ENCODE assay signal across 8 cellular contexts in genomic region chr18:48933578-48934399, GRCh38. TPM values are rescaled to one million over a fixed set of nuclear protein-coding genes. Genes with fewer than 3 reads are reported as not detected.
DNase-seq lines count a peak whose midpoint lies in the region; ATAC-seq, FAIRE-seq and TF ChIP-seq lines count a peak whose summit lies in the region.

No MANE protein-coding gene starts in this region.

- WGBS in HepG2 (ENCODE audit: low lambda C conversion rate) = 88% methylated on average over 14 of the region's 22 CpGs

- TF ChIP-seq CTCF in HepG2 (CRISPR knock-in tag; IDR thresholded peaks at IDR 0.05) (no peak), tibial artery (IDR thresholded peaks at IDR 0.05) (no peak), foreskin keratinocyte (conservative IDR thresholded peaks at IDR 0.05) (no peak)

- CTCF ChIA-PET in activated CD8-positive, alpha-beta memory T cell treated with anti-CD3 and anti-CD28 coated beads, Interleukin-2, amount 10 ng/mL, durations not matched to agents 7 days and 5 days (lab: Charles Lee) = interaction anchor here (0.7 to 1.2 kb wide), 5 partner anchors 14 to 156 kb away, joined by 3 to 4 read pairs (median 3); no protein-coding TSS in a partner anchor
- CTCF ChIA-PET in HepG2 (lab: Yijun Ruan, JAX; ENCODE audit: low intra/inter-chr PET ratio, low total read pairs) = no interaction called here

- H3K36me3 ChIP-seq in HepG2 (replicated peaks in 1 of 2; ENCODE audit: control insufficient read depth in 1 of 2, insufficient read depth in 2 of 2, low read length in 2 of 2) (peaks cover 9 to 43% of the 10 kb centered on the region in 2 experiments; a peak in 4 of 5 replicates), tibial artery (no peaks in the 10 kb centered on the region)

- no peak for DNase-seq in activated CD8-positive, alpha-beta memory T cell treated with anti-CD3 and anti-CD28 coated beads, Interleukin-2, amount 10 ng/mL, durations not matched to agents 7 days and 5 days
- no peak for DNase-seq in activated CD8-positive, alpha-beta memory T cell treated with anti-CD3 and anti-CD28 coated beads for 24 hours
- no peak for DNase-seq in activated naive CD8-positive, alpha-beta T cell treated with anti-CD3 and anti-CD28 coated beads, Interleukin-2, amount 50 U/mL, for 24 hours
- no peak for DNase-seq in HepG2 (ENCODE audit: low spot score)
- peak in 1 of 2 donors; percentile 67 for DNase-seq in tibial artery
- no peak for DNase-seq in foreskin keratinocyte

- POLR2A ChIA-PET in HepG2 (lab: Yijun Ruan, JAX) = interaction anchor here (0.9 to 5.2 kb wide), 5 partner anchors 13 to 32 kb away, joined by 3 to 79 read pairs (median 4); no protein-coding TSS in a partner anchor

- H3K36me3 Mint-ChIP-seq in activated CD8-positive, alpha-beta memory T cell treated with anti-CD3 and anti-CD28 coated beads, Interleukin-2, amount 10 ng/mL, durations not matched to agents 7 days and 5 days = peaks cover 22% of the 10 kb centered on the region
- peaks cover 20% of the 10 kb centered on the region for H3K36me3 Mint-ChIP-seq in activated naive CD8-positive, alpha-beta T cell treated with anti-CD3 and anti-CD28 coated beads, Interleukin-2, amount 50 U/mL, for 24 hours (ENCODE audit: low read depth)

- no TSS peak for BruUV-seq in HepG2 (replicated peaks; lab: Mats Ljungman, UMichigan)

- no peaks in the 10 kb centered on the region for H3K9me3 Mint-ChIP-seq in activated CD8-positive, alpha-beta memory T cell treated with anti-CD3 and anti-CD28 coated beads, Interleukin-2, amount 10 ng/mL, durations not matched to agents 7 days and 5 days (ENCODE audit: low read depth)
- H3K9me3 Mint-ChIP-seq in activated naive CD8-positive, alpha-beta T cell treated with anti-CD3 and anti-CD28 coated beads, Interleukin-2, amount 50 U/mL, for 24 hours = no peaks in the 10 kb centered on the region

- peak overlapping the region; percentile 41 for H3K27ac ChIP-seq in HepG2 (ENCODE audit: extremely low read length, insufficient read depth, low read length)
- peak overlapping the region; percentile 88 to 99 for H3K27ac ChIP-seq in tibial artery
- H3K27ac ChIP-seq in foreskin keratinocyte = no peak overlapping the region

- H3K27ac Mint-ChIP-seq in activated CD8-positive, alpha-beta memory T cell treated with anti-CD3 and anti-CD28 coated beads, Interleukin-2, amount 10 ng/mL, durations not matched to agents 7 days and 5 days = peak overlapping the region; percentile 96
- peak overlapping the region; percentile 87 for H3K27ac Mint-ChIP-seq in activated naive CD8-positive, alpha-beta T cell treated with anti-CD3 and anti-CD28 coated beads, Interleukin-2, amount 50 U/mL, for 24 hours

- no peak for FAIRE-seq in HepG2 (lab: Jason Lieb, UNC)

- no peak overlapping the region for H2AFZ ChIP-seq in HepG2 (ENCODE audit: low read length)

- TF ChIP-seq POLR2A in HepG2 (IDR thresholded peaks at IDR 0.05; ENCODE audit: insufficient read depth in 1 of 2, low read depth in 2 of 2, low read length in 2 of 2) = no peak

- H3K4me2 ChIP-seq in HepG2 (ENCODE audit: low read depth, low read length) = peak overlapping the region; percentile 20; the same call in 1 of the 2 replicates

- no peak for TF ChIP-seq EP300 in HepG2 (IDR thresholded peaks at IDR 0.05; ENCODE audit: low read depth in 2 of 2, low read length in 2 of 2)
- TF ChIP-seq EP300 in HepG2 (CRISPR knock-in tag; IDR thresholded peaks at IDR 0.05; ENCODE audit: borderline replicate concordance) = no peak

- peaks cover 67% of the 10 kb centered on the region for H4K20me1 ChIP-seq in HepG2 (ENCODE audit: insufficient read depth, low read length)

- peaks cover 92% of the 10 kb centered on the region for H3K4me1 Mint-ChIP-seq in activated CD8-positive, alpha-beta memory T cell treated with anti-CD3 and anti-CD28 coated beads, Interleukin-2, amount 10 ng/mL, durations not matched to agents 7 days and 5 days
- H3K4me1 Mint-ChIP-seq in activated naive CD8-positive, alpha-beta T cell treated with anti-CD3 and anti-CD28 coated beads, Interleukin-2, amount 50 U/mL, for 24 hours = peaks cover 96% of the 10 kb centered on the region

- H3K79me2 ChIP-seq in HepG2 (ENCODE audit: insufficient read depth, low read length) = peaks cover 92% of the 10 kb centered on the region

- ATAC-seq in activated CD8-positive, alpha-beta memory T cell treated with anti-CD3 and anti-CD28 coated beads, Interleukin-2, amount 10 ng/mL, durations not matched to agents 7 days and 5 days = no peak
- no peak for ATAC-seq in activated naive CD8-positive, alpha-beta T cell treated with anti-CD3 and anti-CD28 coated beads, Interleukin-2, amount 50 U/mL, for 24 hours
- ATAC-seq in HepG2 (no peak), HG02870 (IDR thresholded peaks at IDR 0.05; ENCODE audit: unreplicated experiment) (no peak), GM21529 (IDR thresholded peaks at IDR 0.05; ENCODE audit: unreplicated experiment) (no peak), foreskin keratinocyte (no peak)

- H3K27me3 Mint-ChIP-seq in activated CD8-positive, alpha-beta memory T cell treated with anti-CD3 and anti-CD28 coated beads, Interleukin-2, amount 10 ng/mL, durations not matched to agents 7 days and 5 days = no peaks in the 10 kb centered on the region
- H3K27me3 Mint-ChIP-seq in activated naive CD8-positive, alpha-beta T cell treated with anti-CD3 and anti-CD28 coated beads, Interleukin-2, amount 50 U/mL, for 24 hours = no peaks in the 10 kb centered on the region

- peaks cover 97% of the 10 kb centered on the region for H3K4me1 ChIP-seq in HepG2 (ENCODE audit: insufficient read depth, low read length)
- peaks cover 7 to 100% (median 100%) of the 10 kb centered on the region in 4 donors for H3K4me1 ChIP-seq in tibial artery
- H3K4me1 ChIP-seq in foreskin keratinocyte = peaks cover 34% of the 10 kb centered on the region

- no peaks in the 10 kb centered on the region for H3K27me3 ChIP-seq in HepG2 (ENCODE audit: control insufficient read depth in 1 of 2, insufficient read depth in 2 of 2, low read length in 2 of 2)
- no peaks in the 10 kb centered on the region for H3K27me3 ChIP-seq in tibial artery
- no peaks in the 10 kb centered on the region for H3K27me3 ChIP-seq in foreskin keratinocyte

- TF ChIP-seq RAD21 in HepG2 (CRISPR knock-in tag; IDR thresholded peaks at IDR 0.05) = no peak

- no peak overlapping the region for H3K9ac ChIP-seq in HepG2 (ENCODE audit: insufficient read depth, low read depth, low read length)

- intact Hi-C loops in HepG2 (cut with micrococcal nuclease; ENCODE audit: unreplicated experiment) = no loop called here
- intact Hi-C loops in tibial artery (cut with DNase I; ENCODE audit: low total_unique reads) = no loop called here

- no peak overlapping the region for H3K4me3 Mint-ChIP-seq in activated CD8-positive, alpha-beta memory T cell treated with anti-CD3 and anti-CD28 coated beads, Interleukin-2, amount 10 ng/mL, durations not matched to agents 7 days and 5 days
- peak overlapping the region; percentile 68 for H3K4me3 Mint-ChIP-seq in activated naive CD8-positive, alpha-beta T cell treated with anti-CD3 and anti-CD28 coated beads, Interleukin-2, amount 50 U/mL, for 24 hours

- in situ Hi-C loops in HepG2 (cut with HindIII; ENCODE audit: extremely low pct_ligation_motif_present, low pct_unique_long_range_greater_than_20kb) = no loop called here

- H3K4me3 ChIP-seq in HepG2 (replicated peaks in 1 of 3; ENCODE audit: insufficient read depth in 1 of 3, low read depth in 2 of 3, low read length in 3 of 3) (no peak overlapping the region; a peak in 1 of 6 replicates), tibial artery (peak overlapping the region; percentile 29 to 37)

- no peaks in the 10 kb centered on the region for H3K9me3 ChIP-seq in HepG2 (ENCODE audit: low read length)
- H3K9me3 ChIP-seq in tibial artery = no peaks in the 10 kb centered on the region

TF ChIP-seq in HepG2, 621 proteins besides CTCF, POLR2A, EP300 and RAD21 (continues in another document):
- no peak for TF ChIP-seq WIZ (CRISPR knock-in tag; IDR thresholded peaks at IDR 0.05)
- no peak for TF ChIP-seq MIER3 (CRISPR knock-in tag; IDR thresholded peaks at IDR 0.05; ENCODE audit: borderline replicate concordance)
- TF ChIP-seq GFI1 (CRISPR knock-in tag; IDR thresholded peaks at IDR 0.05; ENCODE audit: borderline replicate concordance) = no peak

RNA-seq across cellular contexts. Expression of gene SMAD7, which starts 17.0 kb away (rescaled TPM):
- 10 to 100 TPM; 18.5 to 29.3 TPM for total RNA-seq in activated CD8-positive, alpha-beta memory T cell treated with anti-CD3 and anti-CD28 coated beads, Interleukin-2, amount 10 ng/mL, durations not matched to agents 7 days and 5 days
- 18.7 and 24.7 TPM in 2 replicates for total RNA-seq in HepG2 (2016; rRNA removed; fragmentation: Illumina TruSeq; extraction: Trizol)
- total RNA-seq in HepG2 (2016; cell fraction: cytosol; rRNA removed; fragmentation: Illumina TruSeq; extraction: Trizol; ENCODE audit: low read depth) = 3.3 TPM in 2 replicates
- total RNA-seq in HepG2 (2016; cell fraction: insoluble cytoplasmic fraction; rRNA removed; fragmentation: Illumina TruSeq; extraction: Trizol) = 17.7 and 26.0 TPM in 2 replicates
- total RNA-seq in HepG2 (2016; cell fraction: membrane; rRNA removed; fragmentation: Illumina TruSeq; extraction: Trizol) = 12.5 and 14.2 TPM in 2 replicates
- 22.7 and 23.8 TPM in 2 replicates for total RNA-seq in HepG2 (2016; cell fraction: nucleus; rRNA removed; fragmentation: Illumina TruSeq; extraction: Trizol)
- 15.8 and 17.4 TPM in 2 replicates for polyA plus RNA-seq in HepG2 (2011; rRNA removed)
- 15.1 and 16.9 TPM in 2 replicates for polyA plus RNA-seq in HepG2 (2011; cell fraction: cytosol; rRNA removed)
- 16.5 and 25.6 TPM in 2 replicates for polyA plus RNA-seq in HepG2 (2011; cell fraction: nucleus; rRNA removed)
- 5.6 and 8.5 TPM in 2 replicates for polyA plus RNA-seq in HepG2 (2012)
- 1.4 and 2.1 TPM in 2 replicates for polyA plus RNA-seq in HepG2 (2016; cell fraction: cytosol; fragmentation: Illumina TruSeq; extraction: Trizol; ENCODE audit: low read depth)
- 15.7 and 17.1 TPM in 2 replicates for polyA plus RNA-seq in HepG2 (2016; cell fraction: insoluble cytoplasmic fraction; fragmentation: Illumina TruSeq; extraction: Trizol; ENCODE audit: low read depth)
- polyA plus RNA-seq in HepG2 (2016; cell fraction: membrane; fragmentation: Illumina TruSeq; extraction: Trizol; ENCODE audit: low read depth) = 4.9 TPM in 2 replicates
- polyA plus RNA-seq in HepG2 (2016; cell fraction: nucleus; fragmentation: Illumina TruSeq; extraction: Trizol; ENCODE audit: insufficient read depth, low read depth) = 40.0 and 43.9 TPM in 2 replicates
- polyA minus RNA-seq in HepG2 (2011; rRNA and poly(A)+ RNA removed; ENCODE audit: low replicate concordance) = 38.7 and 47.8 TPM in 2 replicates
- 11.5 and 17.8 TPM in 2 replicates for polyA minus RNA-seq in HepG2 (2011; cell fraction: cytosol; rRNA and poly(A)+ RNA removed)
- 14.8 and 26.3 TPM in 2 replicates for polyA minus RNA-seq in HepG2 (2011; cell fraction: nucleus; rRNA and poly(A)+ RNA removed)
- total RNA-seq in foreskin keratinocyte = 7.2 and 10.5 TPM in 2 replicates
- polyA plus RNA-seq in foreskin keratinocyte = 4.3 and 5.2 TPM in 2 replicates

Comparison
In these comparisons a context has a peak if more than half of its experiments do, and no peak if none do; other contexts are left out.
1. H3K4me3 ChIP-seq: peak in tibial artery (2 of 2); none in HepG2 (0 of 3).